In genomic region chr12:13044859-13045384, GRCh38 we compare ENCODE assay signal across 1 cellular context.
TF ChIP-seq lines count a peak whose summit lies in the region.

No MANE protein-coding gene starts in this region.

TF ChIP-seq in IMR-90, 13 proteins besides CTCF, POLR2A, EP300 and RAD21 (continued from another document):
- TF ChIP-seq ELK1 (IDR thresholded peaks at IDR 0.05; ENCODE audit: borderline replicate concordance, low read depth, low read length) (no peak), RCOR1 (IDR thresholded peaks at IDR 0.05; ENCODE audit: insufficient replicate concordance, low read length) (no peak), RFX5 (IDR thresholded peaks at IDR 0.05; ENCODE audit: low read depth, low read length) (no peak)
